ENCODE assay signal across 13 cellular contexts in the genomic region with DNA sequence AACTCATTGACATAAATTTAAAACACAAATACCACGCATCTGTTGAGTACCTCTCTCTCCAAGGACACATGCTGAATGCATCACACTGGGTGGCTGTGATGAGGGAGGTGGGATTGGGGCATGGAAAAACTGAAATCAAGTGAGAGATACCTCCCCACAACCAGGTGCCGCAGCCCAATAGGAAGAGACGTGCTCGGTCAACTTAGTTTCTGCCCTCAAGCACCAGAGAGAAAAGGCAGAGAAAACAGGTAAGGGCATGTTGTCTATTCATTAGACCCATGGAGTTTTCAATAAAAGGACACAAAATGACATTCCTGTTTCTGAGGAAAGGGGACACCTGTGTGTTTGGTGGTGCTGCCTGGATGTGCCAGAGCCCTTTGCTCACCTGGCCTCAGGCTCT. TPM values are rescaled to one million over a fixed set of nuclear protein-coding genes. Genes with fewer than 3 reads are reported as not detected.
DNase-seq lines count a peak whose midpoint lies in the region; ATAC-seq, FAIRE-seq and TF ChIP-seq lines count a peak whose summit lies in the region.
"Not testable (repeated sequence)": the region's sequence is repeated elsewhere in the genome, so short reads cannot be mapped to it uniquely, and the experiment has no call there.
"Had no signal": no experiment of that assay in that cellular context is flagged by ENCODE, and none has a peak within 500 bp of the region (broad histone marks: within the 10 kb centered on the region; RNA-seq: fewer than 3 reads in every experiment).

No MANE protein-coding gene starts in this region.

- peak; percentile 76 for FAIRE-seq in bronchial epithelial cell (lab: Jason Lieb, UNC)

- not testable (repeated sequence) for H3K36me3 ChIP-seq in RWPE2 (ENCODE audit: low read depth); bronchial epithelial cell (ENCODE audit: control insufficient read depth, insufficient read depth, low read length)

- H3K4me1 Mint-ChIP-seq in neural crest cell: not testable (repeated sequence)

- H3K27ac Mint-ChIP-seq in neural crest cell (ENCODE audit: unreplicated experiment): not testable (repeated sequence)

- not testable (repeated sequence) for TF ChIP-seq CTCF in RWPE2 (IDR thresholded peaks at IDR 0.05; ENCODE audit: poor library complexity, severe bottlenecking); bronchial epithelial cell (IDR thresholded peaks at IDR 0.05; ENCODE audit: insufficient read depth, low read length, severe bottlenecking); epithelial cell of esophagus (IDR thresholded peaks at IDR 0.05; ENCODE audit: insufficient read depth, low read depth, low read length, missing control alignments); foreskin keratinocyte (conservative IDR thresholded peaks at IDR 0.05); neural crest cell (conservative IDR thresholded peaks at IDR 0.05)

- ATAC-seq in RWPE2 (ENCODE audit: low read depth): peak; percentile 24; the same call in 1 of the 3 replicates
- peak; percentile 31 for ATAC-seq in foreskin keratinocyte

- H3K36me3 Mint-ChIP-seq in neural crest cell (ENCODE audit: low read depth): not testable (repeated sequence)

- H3K27ac ChIP-seq in RWPE2 (ENCODE audit: poor library complexity, severe bottlenecking); foreskin keratinocyte: not testable (repeated sequence)

- not testable (repeated sequence) for H3K4me3 ChIP-seq in RWPE2 (ENCODE audit: severe bottlenecking); bronchial epithelial cell (ENCODE audit: low read depth, low read length); epithelial cell of esophagus (ENCODE audit: low read length)

- not testable (repeated sequence) for H3K27me3 ChIP-seq in RWPE2 (ENCODE audit: insufficient read depth, poor library complexity, severe bottlenecking); bronchial epithelial cell (ENCODE audit: control insufficient read depth, insufficient read depth, low read length); foreskin keratinocyte

- peak overlapping the region; percentile 59 for H3K4me3 Mint-ChIP-seq in neural crest cell

- DNase-seq in RWPE2 (ENCODE audit: low spot score); bronchial epithelial cell (ENCODE audit: low read depth); neural crest cell (ENCODE audit: low read depth, low spot score): not testable (repeated sequence)
- DNase-seq in epithelial cell of esophagus (ENCODE audit: low read depth): peak; percentile 39
- DNase-seq in foreskin keratinocyte: peak; percentile 21 to 58

- not testable (repeated sequence) for H3K9me3 ChIP-seq in RWPE2 (ENCODE audit: severe bottlenecking)

- H3K4me1 ChIP-seq in RWPE2 (ENCODE audit: insufficient read depth, poor library complexity, severe bottlenecking); foreskin keratinocyte: not testable (repeated sequence)

- not testable (repeated sequence) for H3K27me3 Mint-ChIP-seq in neural crest cell (ENCODE audit: low read depth)

- H3K9me3 Mint-ChIP-seq in neural crest cell: not testable (repeated sequence)

RNA-seq across cellular contexts. Expression of a gene that starts 5.1 kb away (rescaled TPM):
- total RNA-seq in bronchial epithelial cell: not detected in 2 replicates
- total RNA-seq in foreskin keratinocyte: not detected in 2 replicates
- not detected in 2 replicates for polyA plus RNA-seq in foreskin keratinocyte
- 0.37 and 0.48 TPM in 2 replicates for total RNA-seq in neural crest cell
- total RNA-seq: A673; CD4-positive, alpha-beta memory T cell; CD4-positive, CD25-positive, alpha-beta regulatory T cell; CD8-positive, alpha-beta memory T cell; Daoy; G401; GM12878 had no signal
- polyA plus RNA-seq: CD14-positive monocyte had no signal

RNA-seq across cellular contexts. Expression of a gene that starts 24.2 kb away (rescaled TPM):
- 1.0 and 1.1 TPM in 2 replicates for total RNA-seq in bronchial epithelial cell
- total RNA-seq in foreskin keratinocyte: 0.32 and 0.58 TPM in 2 replicates
- polyA plus RNA-seq in foreskin keratinocyte: 0.16 and 0.18 TPM in 2 replicates
- 1.4 and 1.6 TPM in 2 replicates for total RNA-seq in neural crest cell
- polyA plus RNA-seq: CD14-positive monocyte had no signal

RNA-seq across cellular contexts. Expression of a gene that starts 35.6 kb away (rescaled TPM):
- total RNA-seq in bronchial epithelial cell (20.5 and 32.6 TPM in 2 replicates), foreskin keratinocyte (32.5 and 36.3 TPM in 2 replicates), neural crest cell (104 and 105 TPM in 2 replicates)
- polyA plus RNA-seq in foreskin keratinocyte: 45.9 and 49.7 TPM in 2 replicates

RNA-seq across cellular contexts. Expression of a gene that starts 50.5 kb away (rescaled TPM):
- total RNA-seq in bronchial epithelial cell (5.0 and 9.6 TPM in 2 replicates), foreskin keratinocyte (1.8 and 3.5 TPM in 2 replicates), neural crest cell (8.8 and 9.7 TPM in 2 replicates)
- polyA plus RNA-seq in foreskin keratinocyte: 1.9 and 3.3 TPM in 2 replicates

RNA-seq across cellular contexts. Expression of a gene that starts 56.4 kb away (rescaled TPM):
- total RNA-seq in bronchial epithelial cell: 44.8 and 49.0 TPM in 2 replicates
- total RNA-seq in foreskin keratinocyte: 62.6 and 67.1 TPM in 2 replicates
- 82.2 and 84.4 TPM in 2 replicates for polyA plus RNA-seq in foreskin keratinocyte
- 98.1 and 103 TPM in 2 replicates for total RNA-seq in neural crest cell
